3 cellular contexts compared by ENCODE assay signal in the genomic region with DNA sequence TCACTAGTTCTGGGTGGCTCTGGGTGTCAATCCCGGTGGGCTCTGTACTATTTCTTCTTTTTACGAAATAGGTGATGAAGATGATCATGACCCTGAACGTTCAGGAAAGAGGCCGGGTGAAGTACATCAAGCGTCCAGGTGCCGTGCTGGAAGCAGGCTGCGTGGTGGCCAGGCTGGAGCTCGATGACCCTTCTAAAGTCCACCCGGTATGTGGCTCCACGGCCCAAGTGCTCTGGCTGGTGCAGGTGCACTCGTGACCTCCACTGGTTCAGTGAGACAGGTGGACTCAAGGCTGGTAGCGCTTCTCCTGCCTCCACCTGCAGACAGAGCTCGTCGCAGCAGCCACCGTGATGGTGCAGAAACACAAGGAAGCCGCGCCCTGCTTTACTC.
TF ChIP-seq lines count a peak whose summit lies in the region.

No MANE protein-coding gene starts in this region.

TF ChIP-seq in liver, 16 proteins besides CTCF, POLR2A, EP300 and RAD21:
- TF ChIP-seq HNF4A (conservative IDR thresholded peaks at IDR 0.05) (peak; percentile 76), SP1 (IDR thresholded peaks at IDR 0.05) (peak; percentile 53), FOXA1 (IDR thresholded peaks at IDR 0.05) (no peak), RXRA (IDR thresholded peaks at IDR 0.05) (peak; percentile 78 to 81), HNF4G (IDR thresholded peaks at IDR 0.05) (no peak), TAF1 (conservative IDR thresholded peaks at IDR 0.05) (no peak), JUND (IDR thresholded peaks at IDR 0.05) (no peak)

TF ChIP-seq in HepG2, 621 proteins besides CTCF, POLR2A, EP300 and RAD21:
- no peak for TF ChIP-seq ZNF788 (CRISPR knock-in tag; IDR thresholded peaks at IDR 0.05; ENCODE audit: borderline replicate concordance)
- TF ChIP-seq NKX3-1 (CRISPR knock-in tag; IDR thresholded peaks at IDR 0.05) = no peak
- TF ChIP-seq, protein P1, sequence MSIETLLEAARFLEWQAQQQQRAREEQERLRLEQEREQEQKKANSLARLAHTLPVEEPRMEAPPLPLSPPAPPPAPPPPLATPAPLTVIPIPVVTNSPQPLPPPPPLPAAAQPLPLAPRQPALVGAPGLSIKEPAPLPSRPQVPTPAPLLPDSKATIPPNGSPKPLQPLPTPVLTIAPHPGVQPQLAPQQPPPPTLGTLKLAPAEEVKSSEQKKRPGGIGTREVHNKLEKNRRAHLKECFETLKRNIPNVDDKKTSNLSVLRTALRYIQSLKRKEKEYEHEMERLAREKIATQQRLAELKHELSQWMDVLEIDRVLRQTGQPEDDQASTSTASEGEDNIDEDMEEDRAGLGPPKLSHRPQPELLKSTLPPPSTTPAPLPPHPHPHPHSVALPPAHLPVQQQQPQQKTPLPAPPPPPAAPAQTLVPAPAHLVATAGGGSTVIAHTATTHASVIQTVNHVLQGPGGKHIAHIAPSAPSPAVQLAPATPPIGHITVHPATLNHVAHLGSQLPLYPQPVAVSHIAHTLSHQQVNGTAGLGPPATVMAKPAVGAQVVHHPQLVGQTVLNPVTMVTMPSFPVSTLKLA (IDR thresholded peaks at IDR 0.05) = no peak
- TF ChIP-seq MYNN (CRISPR knock-in tag; IDR thresholded peaks at IDR 0.05; ENCODE audit: low read depth) = no peak
TF ChIP-seq in HepG2: peak in this region for 0.

TF ChIP-seq in K562, 482 proteins besides CTCF, POLR2A, EP300 and RAD21:
- TF ChIP-seq ESRRB (CRISPR knock-in tag; IDR thresholded peaks at IDR 0.05; ENCODE audit: borderline replicate concordance) (no peak), ZNF3 (CRISPR knock-in tag; IDR thresholded peaks at IDR 0.05) (no peak), ZNF766 (CRISPR knock-in tag; conservative IDR thresholded peaks at IDR 0.05) (no peak), KLF1 (tag; IDR thresholded peaks at IDR 0.05) (no peak), FOXA1 (IDR thresholded peaks at IDR 0.05; ENCODE audit: borderline replicate concordance) (no peak), SREBF1 (IDR thresholded peaks at IDR 0.05; ENCODE audit: borderline replicate concordance, low read depth, low read length) (no peak), ZNF57 (CRISPR knock-in tag; IDR thresholded peaks at IDR 0.05) (no peak), KLF16 (IDR thresholded peaks at IDR 0.05) (no peak), NFIX (CRISPR knock-in tag; IDR thresholded peaks at IDR 0.05; ENCODE audit: low read depth) (no peak), BMI1 (IDR thresholded peaks at IDR 0.05; ENCODE audit: low read length) (no peak), ZNF431 (CRISPR knock-in tag; IDR thresholded peaks at IDR 0.05) (no peak)
- TF ChIP-seq, protein P2, sequence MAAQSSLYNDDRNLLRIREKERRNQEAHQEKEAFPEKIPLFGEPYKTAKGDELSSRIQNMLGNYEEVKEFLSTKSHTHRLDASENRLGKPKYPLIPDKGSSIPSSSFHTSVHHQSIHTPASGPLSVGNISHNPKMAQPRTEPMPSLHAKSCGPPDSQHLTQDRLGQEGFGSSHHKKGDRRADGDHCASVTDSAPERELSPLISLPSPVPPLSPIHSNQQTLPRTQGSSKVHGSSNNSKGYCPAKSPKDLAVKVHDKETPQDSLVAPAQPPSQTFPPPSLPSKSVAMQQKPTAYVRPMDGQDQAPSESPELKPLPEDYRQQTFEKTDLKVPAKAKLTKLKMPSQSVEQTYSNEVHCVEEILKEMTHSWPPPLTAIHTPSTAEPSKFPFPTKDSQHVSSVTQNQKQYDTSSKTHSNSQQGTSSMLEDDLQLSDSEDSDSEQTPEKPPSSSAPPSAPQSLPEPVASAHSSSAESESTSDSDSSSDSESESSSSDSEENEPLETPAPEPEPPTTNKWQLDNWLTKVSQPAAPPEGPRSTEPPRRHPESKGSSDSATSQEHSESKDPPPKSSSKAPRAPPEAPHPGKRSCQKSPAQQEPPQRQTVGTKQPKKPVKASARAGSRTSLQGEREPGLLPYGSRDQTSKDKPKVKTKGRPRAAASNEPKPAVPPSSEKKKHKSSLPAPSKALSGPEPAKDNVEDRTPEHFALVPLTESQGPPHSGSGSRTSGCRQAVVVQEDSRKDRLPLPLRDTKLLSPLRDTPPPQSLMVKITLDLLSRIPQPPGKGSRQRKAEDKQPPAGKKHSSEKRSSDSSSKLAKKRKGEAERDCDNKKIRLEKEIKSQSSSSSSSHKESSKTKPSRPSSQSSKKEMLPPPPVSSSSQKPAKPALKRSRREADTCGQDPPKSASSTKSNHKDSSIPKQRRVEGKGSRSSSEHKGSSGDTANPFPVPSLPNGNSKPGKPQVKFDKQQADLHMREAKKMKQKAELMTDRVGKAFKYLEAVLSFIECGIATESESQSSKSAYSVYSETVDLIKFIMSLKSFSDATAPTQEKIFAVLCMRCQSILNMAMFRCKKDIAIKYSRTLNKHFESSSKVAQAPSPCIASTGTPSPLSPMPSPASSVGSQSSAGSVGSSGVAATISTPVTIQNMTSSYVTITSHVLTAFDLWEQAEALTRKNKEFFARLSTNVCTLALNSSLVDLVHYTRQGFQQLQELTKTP (IDR thresholded peaks at IDR 0.05; ENCODE audit: low read depth in 1 of 2, partially characterized antibody in 2 of 2) = no peak
- TF ChIP-seq, protein P3, sequence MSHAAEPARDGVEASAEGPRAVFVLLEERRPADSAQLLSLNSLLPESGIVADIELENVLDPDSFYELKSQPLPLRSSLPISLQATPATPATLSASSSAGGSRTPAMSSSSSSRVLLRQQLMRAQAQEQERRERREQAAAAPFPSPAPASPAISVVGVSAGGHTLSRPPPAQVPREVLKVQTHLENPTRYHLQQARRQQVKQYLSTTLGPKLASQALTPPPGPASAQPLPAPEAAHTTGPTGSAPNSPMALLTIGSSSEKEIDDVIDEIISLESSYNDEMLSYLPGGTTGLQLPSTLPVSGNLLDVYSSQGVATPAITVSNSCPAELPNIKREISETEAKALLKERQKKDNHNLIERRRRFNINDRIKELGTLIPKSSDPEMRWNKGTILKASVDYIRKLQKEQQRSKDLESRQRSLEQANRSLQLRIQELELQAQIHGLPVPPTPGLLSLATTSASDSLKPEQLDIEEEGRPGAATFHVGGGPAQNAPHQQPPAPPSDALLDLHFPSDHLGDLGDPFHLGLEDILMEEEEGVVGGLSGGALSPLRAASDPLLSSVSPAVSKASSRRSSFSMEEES (CRISPR knock-in tag; IDR thresholded peaks at IDR 0.05) = no peak
- TF ChIP-seq, protein P4, sequence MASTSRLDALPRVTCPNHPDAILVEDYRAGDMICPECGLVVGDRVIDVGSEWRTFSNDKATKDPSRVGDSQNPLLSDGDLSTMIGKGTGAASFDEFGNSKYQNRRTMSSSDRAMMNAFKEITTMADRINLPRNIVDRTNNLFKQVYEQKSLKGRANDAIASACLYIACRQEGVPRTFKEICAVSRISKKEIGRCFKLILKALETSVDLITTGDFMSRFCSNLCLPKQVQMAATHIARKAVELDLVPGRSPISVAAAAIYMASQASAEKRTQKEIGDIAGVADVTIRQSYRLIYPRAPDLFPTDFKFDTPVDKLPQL (IDR thresholded peaks at IDR 0.05; ENCODE audit: extremely low read depth, insufficient read length) = no peak
